Comparison of ENCODE assay signal across 8 cellular contexts in the genomic region with DNA sequence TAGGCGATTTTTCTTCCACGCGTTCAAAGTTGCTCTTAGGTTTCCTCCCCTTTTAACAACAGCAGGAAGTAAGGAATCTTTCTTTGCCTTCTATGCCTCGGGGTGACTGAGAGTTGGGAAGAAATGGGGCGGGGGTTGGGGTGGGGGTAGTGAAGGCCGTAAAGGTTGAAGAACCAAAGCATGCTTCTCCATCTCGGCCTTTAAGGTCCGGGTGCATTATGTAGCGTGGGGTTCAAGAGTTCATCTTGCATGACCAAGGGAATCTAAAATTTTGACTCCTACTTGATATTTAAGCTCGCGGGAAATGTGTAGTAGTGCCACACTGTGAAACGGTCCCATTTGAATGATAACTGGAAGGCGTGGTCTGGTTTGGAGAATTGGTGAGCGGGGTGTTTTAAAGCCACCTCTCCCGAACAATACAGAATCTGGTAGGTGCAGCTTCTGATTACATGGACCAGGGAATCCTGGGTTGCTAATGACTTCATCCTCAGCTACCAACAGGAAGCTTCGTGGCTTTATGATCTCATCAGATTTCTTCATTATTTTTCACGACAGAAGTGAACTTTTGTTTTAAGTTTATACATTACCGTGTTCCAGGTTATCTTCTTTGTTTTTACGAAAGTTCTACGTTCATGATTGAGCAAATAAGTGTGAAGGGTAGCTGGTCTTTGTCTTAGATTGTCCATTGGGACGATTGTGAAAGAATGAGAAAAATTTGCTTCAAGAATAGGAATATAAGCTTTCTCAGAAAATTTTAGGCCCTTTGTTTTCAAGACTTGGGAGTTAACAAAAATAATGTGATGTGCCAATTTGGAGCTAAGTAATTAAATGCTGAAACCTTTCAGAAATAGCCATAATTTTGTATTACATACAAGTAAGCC. TPM values are rescaled to one million over a fixed set of nuclear protein-coding genes. Genes with fewer than 3 reads are reported as not detected.
DNase-seq lines count a peak whose midpoint lies in the region; ATAC-seq and TF ChIP-seq lines count a peak whose summit lies in the region.

No MANE protein-coding gene starts in this region.

- intact Hi-C loops in vagina (cut with DNase I): no loop called here

- no peaks in the 10 kb centered on the region for H3K27me3 ChIP-seq in vagina

- peak overlapping the region; percentile 86 for H3K4me3 ChIP-seq in fibroblast of pulmonary artery (replicated peaks; ENCODE audit: low read depth, low read length)
- peak overlapping the region; percentile 64 to 70 for H3K4me3 ChIP-seq in vagina

- H3K9me3 Mint-ChIP-seq in naive B cell: no peaks in the 10 kb centered on the region

- no peaks in the 10 kb centered on the region for H3K36me3 ChIP-seq in vagina

- peak overlapping the region; percentile 91 to 98 (median 95) for H3K4me3 Mint-ChIP-seq in naive B cell

- CTCF ChIA-PET in HEK293T (lab: Yijun Ruan, JAX): interaction anchor here (0.6 to 1.1 kb wide), 3 partner anchors 85 to 317 kb away, joined by 3 to 8 read pairs (median 3); no protein-coding TSS in a partner anchor

- peak; percentile 61 for DNase-seq in DMS 273 treated with DMSO at 0.1 percent for 48 hours (lab: John Stamatoyannopoulos, UW)
- DNase-seq in HEK293T (ENCODE audit: extremely low spot score): peak; percentile 73
- peak; percentile 77 to 80 for DNase-seq in NCI-H446 (lab: John Stamatoyannopoulos, UW)
- peak; percentile 10 to 32 for DNase-seq in activated CD4-positive, alpha-beta T cell treated with anti-CD3 and anti-CD28 coated beads, Interleukin-2, amount 50 U/mL, for 48 hours
- DNase-seq in fibroblast of pulmonary artery (ENCODE audit: low read depth): peak; percentile 89
- DNase-seq in naive B cell: no peak
- DNase-seq in vagina (ENCODE audit: extremely low spot score in 2 of 2): no peak

- H3K9me3 ChIP-seq in vagina: no peaks in the 10 kb centered on the region

- H3K27me3 Mint-ChIP-seq in naive B cell: no peaks in the 10 kb centered on the region

- peak in 1 of 2 donors; percentile 37 for TF ChIP-seq POLR2A in vagina (IDR thresholded peaks at IDR 0.05)

- H3K27ac ChIP-seq in vagina: peak overlapping the region; percentile 92

- ATAC-seq in naive B cell (ENCODE audit: low read depth in 2 of 2) (no peak), HG02973 (IDR thresholded peaks at IDR 0.05; ENCODE audit: unreplicated experiment) (no peak)

- no peak for TF ChIP-seq CTCF in fibroblast of pulmonary artery (IDR thresholded peaks at IDR 0.05; ENCODE audit: low read length, missing control alignments)
- TF ChIP-seq CTCF in vagina (IDR thresholded peaks at IDR 0.05): no peak

- H3K27ac Mint-ChIP-seq in naive B cell: peak overlapping the region in 5 of 6 donors; percentile 80 to 93 (median 90)

- peaks cover 30% of the 10 kb centered on the region for H3K4me1 ChIP-seq in vagina

- POLR2A ChIA-PET in HEK293T (lab: Yijun Ruan, JAX): interaction anchor here (0.8 to 2.4 kb wide), 7 partner anchors 11 to 312 kb away, joined by 3 to 8 read pairs (median 5); a partner anchor contains a TSS

- peaks cover 0 to 5% of the 10 kb centered on the region in 2 donors for H3K36me3 Mint-ChIP-seq in naive B cell

- peaks cover 23 to 30% (median 28%) of the 10 kb centered on the region in 3 donors for H3K4me1 Mint-ChIP-seq in naive B cell

TF ChIP-seq in HEK293T, 16 proteins besides CTCF, POLR2A, EP300 and RAD21:
- TF ChIP-seq TARDBP (IDR thresholded peaks at IDR 0.05) (no peak), HDGF (IDR thresholded peaks at IDR 0.05; ENCODE audit: borderline replicate concordance) (no peak), CTBP1 (IDR thresholded peaks at IDR 0.05; ENCODE audit: borderline replicate concordance) (no peak)
- TF ChIP-seq, protein P1, sequence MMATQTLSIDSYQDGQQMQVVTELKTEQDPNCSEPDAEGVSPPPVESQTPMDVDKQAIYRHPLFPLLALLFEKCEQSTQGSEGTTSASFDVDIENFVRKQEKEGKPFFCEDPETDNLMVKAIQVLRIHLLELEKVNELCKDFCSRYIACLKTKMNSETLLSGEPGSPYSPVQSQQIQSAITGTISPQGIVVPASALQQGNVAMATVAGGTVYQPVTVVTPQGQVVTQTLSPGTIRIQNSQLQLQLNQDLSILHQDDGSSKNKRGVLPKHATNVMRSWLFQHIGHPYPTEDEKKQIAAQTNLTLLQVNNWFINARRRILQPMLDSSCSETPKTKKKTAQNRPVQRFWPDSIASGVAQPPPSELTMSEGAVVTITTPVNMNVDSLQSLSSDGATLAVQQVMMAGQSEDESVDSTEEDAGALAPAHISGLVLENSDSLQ (IDR thresholded peaks at IDR 0.05): no peak

RNA-seq across cellular contexts. Expression of a gene that starts 1.6 kb away (rescaled TPM):
- polyA plus RNA-seq in naive B cell (ENCODE audit: low read depth in 6 of 6): 1 to 10 TPM in 5 of 6 donors, not detected in 1; 1.0 to 2.0 (median 1.8) TPM
- 39.0 TPM for total RNA-seq in vagina

Comparison
In these comparisons a context has a peak if more than half of its experiments do, and no peak if none do; other contexts are left out.
1. DNase-seq: peak in DMS 273 treated with DMSO at 0.1 percent for 48 hours (single experiment), HEK293T (single experiment), NCI-H446 (2 of 2), activated CD4-positive, alpha-beta T cell treated with anti-CD3 and anti-CD28 coated beads, Interleukin-2, amount 50 U/mL, for 48 hours (2 of 2) and fibroblast of pulmonary artery (single experiment); none in naive B cell (single experiment) and vagina (0 of 2).